Comparison of ENCODE assay signal across 17 cellular contexts in genomic region chr1:10640843-10641553, GRCh38.
DNase-seq lines count a peak whose midpoint lies in the region; ATAC-seq and TF ChIP-seq lines count a peak whose summit lies in the region.
"Had no signal": no experiment of that assay in that cellular context is flagged by ENCODE, and none has a peak within 500 bp of the region (broad histone marks: within the 10 kb centered on the region; RNA-seq: fewer than 3 reads in every experiment).

No MANE protein-coding gene starts in this region.

- DNase-seq in Panc1 (ENCODE audit: low read depth, low spot score) (no peak), right atrium auricular region (ENCODE audit: low spot score) (no peak), sigmoid colon (no peak), SKM-1 (lab: John Stamatoyannopoulos, UW; ENCODE audit: unreplicated experiment) (no peak)
- DNase-seq: activated CD4-positive, alpha-beta T cell treated with anti-CD3 and anti-CD28 coated beads, Interleukin-2, amount 50 U/mL, for 48 hours; CD4-positive, alpha-beta T cell; effector memory CD8-positive, alpha-beta T cell; NCI-H1048; SHP77; stimulated activated CD4-positive, alpha-beta T cell treated with anti-CD3 and anti-CD28 coated beads, Interleukin-4, amount 100 ng/mL, for 1 hour; T-helper 17 cell had no signal

- POLR2A ChIA-PET in Panc1 (lab: Charles Lee), result no interaction called here

- 0 out of 2 replicates have a peak, but pooled peaks cover 3% of the 10 kb centered on the region for H3K4me1 ChIP-seq in Panc1 (ENCODE audit: control insufficient read depth, insufficient read depth, low read length)
- H3K4me1 ChIP-seq in right atrium auricular region, result peaks cover 0 to 34% of the 10 kb centered on the region in 2 donors
- H3K4me1 ChIP-seq in sigmoid colon, result peaks cover 0 to 63% (median 51%) of the 10 kb centered on the region in 4 donors

- H3K36me3 ChIP-seq in Panc1 (ENCODE audit: control insufficient read depth, insufficient read depth, low read length) (no peaks in the 10 kb centered on the region), right atrium auricular region (peaks cover 45% of the 10 kb centered on the region), sigmoid colon (peaks cover 20 to 56% (median 30%) of the 10 kb centered on the region in 4 donors)
- H3K36me3 ChIP-seq: ovary had no signal

- TF ChIP-seq EP300 in sigmoid colon (IDR thresholded peaks at IDR 0.05), result no peak

- CTCF ChIA-PET in Panc1 (lab: Charles Lee), result no interaction called here

- peak overlapping the region; percentile 90 for H3K27ac ChIP-seq in C4-2B
- H3K27ac ChIP-seq in Panc1 (ENCODE audit: low read length), result no peak overlapping the region
- H3K27ac ChIP-seq in right atrium auricular region, result peak overlapping the region; percentile 25 to 62
- H3K27ac ChIP-seq in sigmoid colon, result peak overlapping the region; percentile 60 to 88 (median 81)
- H3K27ac ChIP-seq: ovary had no signal

- H3K27me3 ChIP-seq in Panc1 (ENCODE audit: control insufficient read depth, insufficient read depth, low read length) (no peaks in the 10 kb centered on the region), right atrium auricular region (no peaks in the 10 kb centered on the region), sigmoid colon (peaks cover 0 to 4% (median 0%) of the 10 kb centered on the region in 3 donors)
- H3K27me3 ChIP-seq: ovary had no signal

- H3K9me3 ChIP-seq in Panc1 (ENCODE audit: control insufficient read depth, insufficient read depth, low read depth, low read length) (no peaks in the 10 kb centered on the region), right atrium auricular region (no peaks in the 10 kb centered on the region), sigmoid colon (no peaks in the 10 kb centered on the region)
- H3K9me3 ChIP-seq: ovary had no signal

- ATAC-seq in Panc1 (0 out of 2 replicates have a peak, but pooled peaks have one; percentile 7), HG03521 (IDR thresholded peaks at IDR 0.05; ENCODE audit: unreplicated experiment) (no peak), HG02678 (IDR thresholded peaks at IDR 0.05; ENCODE audit: unreplicated experiment) (no peak), HG02763 (IDR thresholded peaks at IDR 0.05; ENCODE audit: unreplicated experiment) (no peak)
- ATAC-seq: effector memory CD8-positive, alpha-beta T cell; T-helper 17 cell; WTC11 had no signal

- no peak for TF ChIP-seq CTCF in C4-2B (conservative IDR thresholded peaks at IDR 0.05)
- no peak for TF ChIP-seq CTCF in Panc1 (IDR thresholded peaks at IDR 0.05)
- no peak for TF ChIP-seq CTCF in right atrium auricular region (IDR thresholded peaks at IDR 0.05)
- TF ChIP-seq CTCF in sigmoid colon (IDR thresholded peaks at IDR 0.05), result no peak

- intact Hi-C loops in Panc1 (cut with micrococcal nuclease; ENCODE audit: unreplicated experiment) (no loop called here), sigmoid colon (cut with DNase I) (loop anchor here (2.0 to 5.0 kb wide), 2 partner anchors 48 to 151 kb away; no protein-coding TSS in a partner anchor)

- H3K4me3 ChIP-seq in Panc1 (ENCODE audit: low read depth in 2 of 2, low read length in 2 of 2) (no peak overlapping the region), right atrium auricular region (no peak overlapping the region), sigmoid colon (no peak overlapping the region)
- H3K4me3 ChIP-seq: ovary had no signal

- in situ Hi-C loops in Panc1 (cut with HindIII; ENCODE audit: low pct_unique_long_range_greater_than_20kb, low sequenced_read_pairs), result no loop called here

- BruUV-seq in Panc1 (replicated peaks; lab: Mats Ljungman, UMichigan), result no TSS peak

- no peak for TF ChIP-seq POLR2A in sigmoid colon (IDR thresholded peaks at IDR 0.05)

- WGBS in sigmoid colon, 2 donors, result 88% methylated on average over 16 of the region's 16 CpGs
